In the genomic region with DNA sequence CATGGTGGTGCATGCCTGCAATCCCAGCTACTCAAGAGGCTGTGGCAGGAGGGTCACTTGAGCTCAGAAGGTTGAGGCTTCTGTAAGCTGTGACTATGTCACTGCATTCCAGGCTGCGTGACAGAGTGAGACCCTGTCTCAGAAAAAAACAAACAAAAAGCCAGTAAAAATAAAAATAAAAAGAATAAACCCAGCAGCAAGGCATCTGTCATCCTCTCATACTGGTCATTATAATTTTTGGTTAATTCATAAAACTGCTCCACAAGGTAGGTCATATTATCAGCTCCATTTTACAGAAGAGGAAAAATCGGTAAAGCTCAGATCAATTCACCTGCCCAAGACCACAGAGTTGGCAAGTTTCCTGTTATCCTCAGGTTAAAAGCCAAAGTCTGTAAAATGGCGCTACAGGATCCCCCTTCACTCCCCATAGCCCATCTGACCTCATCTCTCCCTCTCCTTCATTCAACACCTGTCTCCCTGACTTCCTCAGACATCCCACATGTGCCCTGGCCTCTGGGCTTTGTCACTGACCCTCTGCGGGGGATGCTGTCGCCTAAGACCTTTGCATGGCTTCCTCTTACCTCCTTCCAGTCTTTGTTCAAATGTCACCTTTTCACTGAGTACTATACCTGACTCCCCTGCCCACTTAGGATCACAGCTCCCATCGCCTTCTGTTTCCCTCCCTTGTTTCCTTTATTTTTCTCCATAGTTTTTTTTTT, we compare ENCODE assay signal across 17 cellular contexts.
DNase-seq lines count a peak whose midpoint lies in the region; ATAC-seq, FAIRE-seq and TF ChIP-seq lines count a peak whose summit lies in the region.
"Had no signal": no experiment of that assay in that cellular context is flagged by ENCODE, and none has a peak within 500 bp of the region (broad histone marks: within the 10 kb centered on the region; RNA-seq: fewer than 3 reads in every experiment).

No MANE protein-coding gene starts in this region.

- H3K4me1 ChIP-seq in Caco-2 (peaks cover 23% of the 10 kb centered on the region), GM12878 (ENCODE audit: control insufficient read depth, insufficient read depth, low read length) (no peaks in the 10 kb centered on the region)
- H3K4me1 ChIP-seq: heart left ventricle, right atrium auricular region had no signal

- H3K9me3 Mint-ChIP-seq in Caco-2 (ENCODE audit: unreplicated experiment) (no peaks in the 10 kb centered on the region), neural crest cell (no peaks in the 10 kb centered on the region)
- H3K9me3 Mint-ChIP-seq: activated CD4-positive, alpha-beta T cell treated with anti-CD3 and anti-CD28 coated beads, Interleukin-2, amount 10 ng/mL, durations not matched to agents 7 days and 5 days; stimulated activated naive B cell treated with anti-CD40 and anti-IgM and Interleukin-4, amounts not matched to agents 10 μg/mL and 1 μg/mL and 100 μg/mL, for 72 hours had no signal

- H3K36me3 Mint-ChIP-seq in Caco-2 (ENCODE audit: insufficient read depth, unreplicated experiment) (no peaks in the 10 kb centered on the region), neural crest cell (ENCODE audit: low read depth) (no peaks in the 10 kb centered on the region)
- H3K36me3 Mint-ChIP-seq: stimulated activated naive B cell treated with anti-CD40 and anti-IgM and Interleukin-4, amounts not matched to agents 10 μg/mL and 1 μg/mL and 100 μg/mL, for 72 hours had no signal

- H3K4me3 ChIP-seq in Caco-2 (ENCODE audit: low read depth, low read length) (no peak overlapping the region), GM12878 (no peak overlapping the region)
- H3K4me3 ChIP-seq: heart left ventricle, right atrium auricular region, thoracic aorta, vagina had no signal

- H3K27me3 ChIP-seq in Caco-2 (replicated peaks; ENCODE audit: control insufficient read depth, insufficient read depth, low read length): no peaks in the 10 kb centered on the region
- H3K27me3 ChIP-seq in GM12878 (replicated peaks in 1 of 2; ENCODE audit: control insufficient read depth in 2 of 2, insufficient read depth in 2 of 2, low read length in 1 of 2): no peaks in the 10 kb centered on the region
- H3K27me3 ChIP-seq: heart left ventricle, right atrium auricular region, vagina had no signal

- TF ChIP-seq EP300 in GM12878 (IDR thresholded peaks at IDR 0.05; ENCODE audit: borderline replicate concordance in 1 of 2, control insufficient read depth in 1 of 2, low read depth in 2 of 2, low read length in 2 of 2): no peak

- TF ChIP-seq CTCF in Caco-2 (IDR thresholded peaks at IDR 0.05; ENCODE audit: insufficient read depth in 1 of 2, low read depth in 1 of 2, low read length in 1 of 2, severe bottlenecking in 1 of 2, unreplicated experiment in 1 of 2) (no peak), GM12878 (IDR thresholded peaks at IDR 0.05 in 2 of 3, conservative IDR thresholded peaks at IDR 0.05 in 1 of 3; ENCODE audit: control insufficient read depth in 2 of 3, extremely low read depth in 1 of 3, insufficient read depth in 1 of 3, low read depth in 3 of 3, low read length in 3 of 3) (no peak), neural crest cell (conservative IDR thresholded peaks at IDR 0.05) (no peak)

- H3K27me3 Mint-ChIP-seq in Caco-2 (ENCODE audit: insufficient read depth, unreplicated experiment) (no peaks in the 10 kb centered on the region), neural crest cell (ENCODE audit: low read depth) (no peaks in the 10 kb centered on the region)
- H3K27me3 Mint-ChIP-seq: activated CD4-positive, alpha-beta T cell treated with anti-CD3 and anti-CD28 coated beads, Interleukin-2, amount 10 ng/mL, durations not matched to agents 7 days and 5 days; stimulated activated naive B cell treated with anti-CD40 and anti-IgM and Interleukin-4, amounts not matched to agents 10 μg/mL and 1 μg/mL and 100 μg/mL, for 72 hours had no signal

- FAIRE-seq in HTR-8/SVneo (lab: Jason Lieb, UNC) (peak; percentile 69), GM12878 (lab: Jason Lieb, UNC) (no peak)
- FAIRE-seq: GM19239 had no signal

- no peak for TF ChIP-seq POLR2A in GM12878 (IDR thresholded peaks at IDR 0.05; ENCODE audit: low read depth, low read length)

- H3K4me3 Mint-ChIP-seq in Caco-2 (ENCODE audit: unreplicated experiment) (no peak overlapping the region), neural crest cell (no peak overlapping the region)
- H3K4me3 Mint-ChIP-seq: activated CD4-positive, alpha-beta T cell treated with anti-CD3 and anti-CD28 coated beads, Interleukin-2, amount 10 ng/mL, durations not matched to agents 7 days and 5 days; stimulated activated naive B cell treated with anti-CD40 and anti-IgM and Interleukin-4, amounts not matched to agents 10 μg/mL and 1 μg/mL and 100 μg/mL, for 72 hours had no signal

- no peaks in the 10 kb centered on the region for H3K36me3 ChIP-seq in Caco-2 (ENCODE audit: control insufficient read depth, insufficient read depth, low read length)
- H3K36me3 ChIP-seq in GM12878 (ENCODE audit: control insufficient read depth in 2 of 2, insufficient read depth in 2 of 2, low read length in 1 of 2): no peaks in the 10 kb centered on the region
- H3K36me3 ChIP-seq: heart left ventricle, right atrium auricular region, thoracic aorta, vagina had no signal

- H3K27ac Mint-ChIP-seq in Caco-2 (ENCODE audit: unreplicated experiment) (peak overlapping the region; percentile 6), neural crest cell (ENCODE audit: unreplicated experiment) (peak overlapping the region; percentile 57)
- H3K27ac Mint-ChIP-seq: activated CD4-positive, alpha-beta T cell treated with anti-CD3 and anti-CD28 coated beads, Interleukin-2, amount 10 ng/mL, durations not matched to agents 7 days and 5 days; stimulated activated naive B cell treated with anti-CD40 and anti-IgM and Interleukin-4, amounts not matched to agents 10 μg/mL and 1 μg/mL and 100 μg/mL, for 72 hours had no signal

- POLR2A ChIA-PET in Caco-2 (lab: Charles Lee) (no interaction called here), GM12878 (lab: Charles Lee) (interaction anchor here (0.6 to 0.9 kb wide), 3 partner anchors 22 to 77 kb away, joined by 3 to 4 read pairs (median 3); no protein-coding TSS in a partner anchor)

- 89% methylated on average over 6 of the region's 6 CpGs for WGBS in GM12878 (ENCODE audit: insufficient coverage, insufficient replicate concordance, low lambda C conversion rate, missing lambda C conversion rate)

- H3K4me2 ChIP-seq in GM12878 (ENCODE audit: control insufficient read depth, insufficient read depth): no peak overlapping the region

- CTCF ChIA-PET in Caco-2 (lab: Charles Lee): interaction anchor here (0.6 kb wide), 1 partner anchor 212 kb away, joined by 3 read pairs; no protein-coding TSS in a partner anchor
- CTCF ChIA-PET in GM12878 (lab: Yijun Ruan, JAX): interaction anchor here (0.6 kb wide), 1 partner anchor 22 kb away, joined by 3 read pairs; no protein-coding TSS in a partner anchor

- no peak overlapping the region for H3K27ac ChIP-seq in GM12878 (ENCODE audit: control insufficient read depth, insufficient read depth)
- H3K27ac ChIP-seq: heart left ventricle, right atrium auricular region, thoracic aorta, vagina, VCaP had no signal

- TF ChIP-seq RAD21 in GM12878 (IDR thresholded peaks at IDR 0.05; ENCODE audit: insufficient read depth, low read depth, low read length): no peak

- ATAC-seq in GM12878 (no peak), GM21515 (IDR thresholded peaks at IDR 0.05; ENCODE audit: unreplicated experiment) (no peak)
- ATAC-seq: heart left ventricle; stimulated activated naive B cell treated with anti-CD40 and anti-IgM and Interleukin-4, amounts not matched to agents 10 μg/mL and 1 μg/mL and 100 μg/mL, for 72 hours had no signal

- H3K9ac ChIP-seq in GM12878 (ENCODE audit: control insufficient read depth, insufficient read depth, low read length): no peak overlapping the region

- H2AFZ ChIP-seq in GM12878 (ENCODE audit: control insufficient read depth, low read depth, low read length): no peak overlapping the region

- DNase-seq in Caco-2 (peak in 1 of 2 experiments; percentile 40), HTR-8/SVneo (ENCODE audit: insufficient read length, low spot score) (no peak), GM12878 (ENCODE audit: low read depth, low spot score) (no peak), neural crest cell (ENCODE audit: low read depth, low spot score) (no peak), D341Med (ENCODE audit: low spot score) (no peak), hepatic stellate cell (ENCODE audit: low spot score) (no peak)
- DNase-seq: activated CD4-positive, alpha-beta T cell treated with anti-CD3 and anti-CD28 coated beads, Interleukin-2, amount 10 ng/mL, durations not matched to agents 7 days and 5 days; heart left ventricle; NCI-H510A treated with DMSO at 0.1 percent for 48 hours; stimulated activated CD4-positive, alpha-beta T cell treated with anti-CD3 and anti-CD28 coated beads, Interleukin-4, amount 100 ng/mL, for 24 hours; stimulated activated naive B cell treated with anti-CD40 and anti-IgM and Interleukin-4, amounts not matched to agents 10 μg/mL and 1 μg/mL and 100 μg/mL, for 72 hours had no signal

- BruUV-seq in Caco-2 (replicated peaks; lab: Mats Ljungman, UMichigan) (no TSS peak), GM12878 (replicated peaks; lab: Mats Ljungman, UMichigan) (no TSS peak)

- RAD21 ChIA-PET in GM12878 (lab: Charles Lee; ENCODE audit: unreplicated experiment): no interaction called here

- no peaks in the 10 kb centered on the region for H4K20me1 ChIP-seq in GM12878 (ENCODE audit: control insufficient read depth, insufficient read depth)

- peaks cover 35% of the 10 kb centered on the region for H3K4me1 Mint-ChIP-seq in Caco-2 (ENCODE audit: low read depth, unreplicated experiment)
- peaks cover 15% of the 10 kb centered on the region for H3K4me1 Mint-ChIP-seq in neural crest cell

- intact Hi-C loops in Caco-2 (cut with micrococcal nuclease; ENCODE audit: unreplicated experiment): no loop called here
- intact Hi-C loops in GM12878 (cut with micrococcal nuclease; ENCODE audit: unreplicated experiment): no loop called here

- no peaks in the 10 kb centered on the region for H3K9me3 ChIP-seq in Caco-2
- no peaks in the 10 kb centered on the region for H3K9me3 ChIP-seq in GM12878 (replicated peaks; ENCODE audit: control insufficient read depth, insufficient read depth, low read length)
- H3K9me3 ChIP-seq: heart left ventricle, right atrium auricular region, thoracic aorta, vagina had no signal

- SMC1A ChIA-PET in GM12878 (lab: Charles Lee; ENCODE audit: uncharacterized antibody, unreplicated experiment): interaction anchor here (1.0 to 1.5 kb wide), 4 partner anchors 9 to 34 kb away, joined by 3 to 7 read pairs (median 4); no protein-coding TSS in a partner anchor

- in situ Hi-C loops in GM12878 (cut with MboI): no loop called here

- H3K79me2 ChIP-seq in GM12878 (ENCODE audit: control insufficient read depth, insufficient read depth, low read length): no peaks in the 10 kb centered on the region

TF ChIP-seq in GM12878, 131 proteins besides CTCF, POLR2A, EP300 and RAD21:
- TF ChIP-seq ETV6 (conservative IDR thresholded peaks at IDR 0.05 in 1 of 2, IDR thresholded peaks at IDR 0.05 in 1 of 2; ENCODE audit: borderline replicate concordance in 1 of 2, low read depth in 1 of 2): peak in 1 of 2 experiments; percentile 94; a peak in 2 of 4 replicates
- peak; percentile 91 for TF ChIP-seq NFXL1 (IDR thresholded peaks at IDR 0.05; ENCODE audit: borderline replicate concordance)
- no peak for TF ChIP-seq YBX1 (IDR thresholded peaks at IDR 0.05)
